ENCODE assay signal across 19 cellular contexts in the genomic region with DNA sequence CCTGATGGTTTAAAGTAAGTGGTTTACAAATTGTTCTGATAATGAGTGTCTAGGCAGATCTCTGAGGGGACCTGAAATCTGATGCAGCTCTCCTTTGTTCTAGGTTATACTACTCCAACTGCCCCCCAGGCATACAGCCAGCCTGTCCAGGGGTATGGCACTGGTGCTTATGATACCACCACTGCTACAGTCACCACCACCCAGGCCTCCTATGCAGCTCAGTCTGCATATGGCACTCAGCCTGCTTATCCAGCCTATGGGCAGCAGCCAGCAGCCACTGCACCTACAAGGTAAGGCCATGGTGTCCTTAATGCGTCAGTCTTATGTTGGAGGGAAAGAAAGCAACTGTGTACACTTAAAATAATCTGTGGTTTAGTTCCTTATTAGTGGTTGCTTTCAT. TPM values are rescaled to one million over a fixed set of nuclear protein-coding genes. Genes with fewer than 3 reads are reported as not detected.
DNase-seq lines count a peak whose midpoint lies in the region; ATAC-seq lines count a peak whose summit lies in the region.
"Had no signal": no experiment of that assay in that cellular context is flagged by ENCODE, and none has a peak within 500 bp of the region (broad histone marks: within the 10 kb centered on the region; RNA-seq: fewer than 3 reads in every experiment).

No MANE protein-coding gene starts in this region.

- no peak overlapping the region for H3K4me3 Mint-ChIP-seq in stimulated activated naive CD8-positive, alpha-beta T cell treated with anti-CD3 and anti-CD28 coated beads, Interleukin-15, Interleukin-2, amounts not matched to agents 100 ng/mL and 50 ng/mL, for 24 hours
- peak overlapping the region in 1 of 2 donors; percentile 19 for H3K4me3 Mint-ChIP-seq in stimulated activated naive CD8-positive, alpha-beta T cell treated with anti-CD3 and anti-CD28 coated beads, Interleukin-15, amount 100 ng/mL, for 72 hours
- no peak overlapping the region for H3K4me3 Mint-ChIP-seq in activated naive CD8-positive, alpha-beta T cell treated with anti-CD3 and anti-CD28 coated beads for 36 hours
- H3K4me3 Mint-ChIP-seq: activated CD8-positive, alpha-beta memory T cell treated with anti-CD3 and anti-CD28 coated beads, Interleukin-2, amount 10 ng/mL, durations not matched to agents 7 days and 5 days; neural progenitor cell; T-helper 1 cell treated with Interleukin-12 subunit alpha and Interleukin-12 subunit beta and Interleukin-4 antibody, amounts not matched to agents 30 μg/mL and 1 μg/mL, for 36 hours had no signal

- no peak for DNase-seq in stimulated activated naive CD8-positive, alpha-beta T cell treated with anti-CD3 and anti-CD28 coated beads, Interleukin-15, amount 100 ng/mL, for 72 hours
- DNase-seq in activated naive CD8-positive, alpha-beta T cell treated with anti-CD3 and anti-CD28 coated beads for 36 hours, result no peak
- DNase-seq in CD1c-positive myeloid dendritic cell (ENCODE audit: extremely low spot score), result no peak
- no peak for DNase-seq in NCI-H1694 (lab: John Stamatoyannopoulos, UW)
- DNase-seq: activated CD4-positive, alpha-beta T cell treated with anti-CD3 and anti-CD28 coated beads for 4 hours; activated CD8-positive, alpha-beta memory T cell treated with anti-CD3 and anti-CD28 coated beads, Interleukin-2, amount 10 ng/mL, durations not matched to agents 7 days and 5 days; cortex of kidney; DMS 273 treated with DMSO at 0.1 percent for 48 hours; HCEC 1CT; islet precursor cell; NCI-H146; NCI-H2171; NCI-H524 treated with DMSO at 0.1 percent for 48 hours; uterus had no signal

- peak overlapping the region; percentile 10 for H3K27ac Mint-ChIP-seq in stimulated activated naive CD8-positive, alpha-beta T cell treated with anti-CD3 and anti-CD28 coated beads, Interleukin-15, Interleukin-2, amounts not matched to agents 100 ng/mL and 50 ng/mL, for 24 hours
- peak overlapping the region in 1 of 2 donors; percentile 27 for H3K27ac Mint-ChIP-seq in stimulated activated naive CD8-positive, alpha-beta T cell treated with anti-CD3 and anti-CD28 coated beads, Interleukin-15, amount 100 ng/mL, for 72 hours
- peak overlapping the region; percentile 30 for H3K27ac Mint-ChIP-seq in activated naive CD8-positive, alpha-beta T cell treated with anti-CD3 and anti-CD28 coated beads for 36 hours
- H3K27ac Mint-ChIP-seq: activated CD8-positive, alpha-beta memory T cell treated with anti-CD3 and anti-CD28 coated beads, Interleukin-2, amount 10 ng/mL, durations not matched to agents 7 days and 5 days; neural progenitor cell; T-helper 1 cell treated with Interleukin-12 subunit alpha and Interleukin-12 subunit beta and Interleukin-4 antibody, amounts not matched to agents 30 μg/mL and 1 μg/mL, for 36 hours had no signal

- peaks cover 54% of the 10 kb centered on the region for H3K4me1 Mint-ChIP-seq in stimulated activated naive CD8-positive, alpha-beta T cell treated with anti-CD3 and anti-CD28 coated beads, Interleukin-15, Interleukin-2, amounts not matched to agents 100 ng/mL and 50 ng/mL, for 24 hours (ENCODE audit: low read depth)
- peaks cover 55% of the 10 kb centered on the region for H3K4me1 Mint-ChIP-seq in stimulated activated naive CD8-positive, alpha-beta T cell treated with anti-CD3 and anti-CD28 coated beads, Interleukin-15, amount 100 ng/mL, for 72 hours
- H3K4me1 Mint-ChIP-seq in activated naive CD8-positive, alpha-beta T cell treated with anti-CD3 and anti-CD28 coated beads for 36 hours, result peaks cover 38% of the 10 kb centered on the region

- peaks cover 94% of the 10 kb centered on the region for H3K36me3 Mint-ChIP-seq in stimulated activated naive CD8-positive, alpha-beta T cell treated with anti-CD3 and anti-CD28 coated beads, Interleukin-15, Interleukin-2, amounts not matched to agents 100 ng/mL and 50 ng/mL, for 24 hours (ENCODE audit: low read depth)
- H3K36me3 Mint-ChIP-seq in activated naive CD8-positive, alpha-beta T cell treated with anti-CD3 and anti-CD28 coated beads for 36 hours, result peaks cover 69% of the 10 kb centered on the region

- no peak for ATAC-seq in stimulated activated naive CD8-positive, alpha-beta T cell treated with anti-CD3 and anti-CD28 coated beads, Interleukin-15, amount 100 ng/mL, for 72 hours
- ATAC-seq in HG03571 (IDR thresholded peaks at IDR 0.05; ENCODE audit: unreplicated experiment), result no peak
- ATAC-seq: activated CD8-positive, alpha-beta memory T cell treated with anti-CD3 and anti-CD28 coated beads, Interleukin-2, amount 10 ng/mL, durations not matched to agents 7 days and 5 days had no signal

- H3K27me3 Mint-ChIP-seq in stimulated activated naive CD8-positive, alpha-beta T cell treated with anti-CD3 and anti-CD28 coated beads, Interleukin-15, Interleukin-2, amounts not matched to agents 100 ng/mL and 50 ng/mL, for 24 hours, result no peaks in the 10 kb centered on the region
- H3K27me3 Mint-ChIP-seq in stimulated activated naive CD8-positive, alpha-beta T cell treated with anti-CD3 and anti-CD28 coated beads, Interleukin-15, amount 100 ng/mL, for 72 hours, result no peaks in the 10 kb centered on the region
- H3K27me3 Mint-ChIP-seq in activated naive CD8-positive, alpha-beta T cell treated with anti-CD3 and anti-CD28 coated beads for 36 hours, result no peaks in the 10 kb centered on the region
- H3K27me3 Mint-ChIP-seq: activated CD8-positive, alpha-beta memory T cell treated with anti-CD3 and anti-CD28 coated beads, Interleukin-2, amount 10 ng/mL, durations not matched to agents 7 days and 5 days had no signal

- no peaks in the 10 kb centered on the region for H3K9me3 Mint-ChIP-seq in stimulated activated naive CD8-positive, alpha-beta T cell treated with anti-CD3 and anti-CD28 coated beads, Interleukin-15, Interleukin-2, amounts not matched to agents 100 ng/mL and 50 ng/mL, for 24 hours
- no peaks in the 10 kb centered on the region for H3K9me3 Mint-ChIP-seq in stimulated activated naive CD8-positive, alpha-beta T cell treated with anti-CD3 and anti-CD28 coated beads, Interleukin-15, amount 100 ng/mL, for 72 hours
- no peaks in the 10 kb centered on the region for H3K9me3 Mint-ChIP-seq in activated naive CD8-positive, alpha-beta T cell treated with anti-CD3 and anti-CD28 coated beads for 36 hours
- H3K9me3 Mint-ChIP-seq: neural progenitor cell; T-helper 1 cell treated with Interleukin-12 subunit alpha and Interleukin-12 subunit beta and Interleukin-4 antibody, amounts not matched to agents 30 μg/mL and 1 μg/mL, for 36 hours had no signal

RNA-seq across cellular contexts. Expression of gene EWSR1, which starts 9.9 kb away (rescaled TPM):
- 100 to 1,000 TPM; 369 to 377 TPM for total RNA-seq in activated naive CD8-positive, alpha-beta T cell treated with anti-CD3 and anti-CD28 coated beads for 36 hours

RNA-seq across cellular contexts. Expression of gene RHBDD3, which starts 10.1 kb away (rescaled TPM):
- 10 to 100 TPM; 32.4 to 33.1 TPM for total RNA-seq in activated naive CD8-positive, alpha-beta T cell treated with anti-CD3 and anti-CD28 coated beads for 36 hours

RNA-seq across cellular contexts. Expression of gene GAS2L1, which starts 28.5 kb away (rescaled TPM):
- 1 to 10 TPM; 1.1 to 1.4 TPM for total RNA-seq in activated naive CD8-positive, alpha-beta T cell treated with anti-CD3 and anti-CD28 coated beads for 36 hours

RNA-seq across cellular contexts. Expression of gene RASL10A, which starts 37.6 kb away (rescaled TPM):
- under 1 TPM in 1 of 2 experiments, not detected in 1; 0.58 TPM for total RNA-seq in activated naive CD8-positive, alpha-beta T cell treated with anti-CD3 and anti-CD28 coated beads for 36 hours
- total RNA-seq: SJSA1 had no signal
